Comparison of ENCODE assay signal across 14 cellular contexts in genomic region chr3:8767181-8767666, GRCh38. TPM values are rescaled to one million over a fixed set of nuclear protein-coding genes. Genes with fewer than 3 reads are reported as not detected.
A peak's percentile ranks its signal among the peaks of the same experiment; 100 is the strongest.
DNase-seq lines count a peak whose midpoint lies in the region; ATAC-seq, FAIRE-seq and TF ChIP-seq lines count a peak whose summit lies in the region.
"Had no signal": no experiment of that assay in that cellular context is flagged by ENCODE, and none has a peak within 500 bp of the region (broad histone marks: within the 10 kb centered on the region; RNA-seq: fewer than 3 reads in every experiment).

No MANE protein-coding gene starts in this region.

- no peaks in the 10 kb centered on the region for H3K36me3 ChIP-seq in duodenal mucosa (ENCODE audit: control insufficient read depth in 1 of 2, insufficient read depth in 2 of 2, low read length in 2 of 2)

- no peak for ATAC-seq in naive B cell (ENCODE audit: low read depth in 2 of 2)

- peak overlapping the region in 5 of 8 donors; percentile 29 to 77 (median 70) for H3K4me3 Mint-ChIP-seq in naive B cell
- H3K4me3 Mint-ChIP-seq: neural crest cell had no signal

- H3K27me3 ChIP-seq in duodenal mucosa (ENCODE audit: control insufficient read depth in 1 of 2, insufficient read depth in 2 of 2, low read length in 2 of 2), result peaks cover 31 to 42% of the 10 kb centered on the region in 2 donors

- H3K9ac ChIP-seq in duodenal mucosa (ENCODE audit: low read depth in 1 of 2, low read length in 2 of 2), result no peak overlapping the region

- peak overlapping the region in 1 of 6 donors; percentile 31 for H3K27ac Mint-ChIP-seq in naive B cell

- H3K4me1 ChIP-seq in duodenal mucosa (ENCODE audit: control insufficient read depth in 1 of 2, insufficient read depth in 2 of 2, low read length in 2 of 2), result peaks cover 7 to 21% of the 10 kb centered on the region in 2 donors

- H3K4me1 Mint-ChIP-seq in naive B cell, result peaks cover 14 to 22% (median 15%) of the 10 kb centered on the region in 3 donors

- no peaks in the 10 kb centered on the region for H3K9me3 Mint-ChIP-seq in naive B cell
- H3K9me3 Mint-ChIP-seq: neural crest cell had no signal

- peaks cover 35 to 43% (median 35%) of the 10 kb centered on the region in 3 donors for H3K27me3 Mint-ChIP-seq in naive B cell

- DNase-seq in AG09309 (ENCODE audit: low read depth), result no peak
- no peak for DNase-seq in HFF-Myc (ENCODE audit: extremely low read depth, low read depth)
- DNase-seq in naive B cell, result no peak
- DNase-seq in H4 (ENCODE audit: low spot score), result no peak
- no peak for DNase-seq in CD1c-positive myeloid dendritic cell (ENCODE audit: extremely low spot score)
- no peak for DNase-seq in RCC 7860 (ENCODE audit: low spot score)
- no peak for DNase-seq in NCI-H146 treated with DMSO at 0.1 percent for 48 hours (lab: John Stamatoyannopoulos, UW; ENCODE audit: unreplicated experiment)
- DNase-seq: activated CD4-positive, alpha-beta T cell treated with anti-CD3 and anti-CD28 coated beads, Interleukin-2, amount 50 U/mL, for 1 hour; activated naive CD4-positive, alpha-beta T cell; kidney glomerular epithelial cell; SW 1271 had no signal

- H3K4me3 ChIP-seq in AG09309 (ENCODE audit: control insufficient read depth, low read depth, low read length) (peak overlapping the region; percentile 98), HFF-Myc (replicated peaks; ENCODE audit: low read depth, low read length) (peak overlapping the region; percentile 47), duodenal mucosa (ENCODE audit: low read depth in 1 of 2, low read length in 2 of 2) (peak overlapping the region; percentile 42 to 54)

- TF ChIP-seq CTCF in AG09309 (IDR thresholded peaks at IDR 0.05; ENCODE audit: control insufficient read depth, insufficient read depth, low read depth, low read length, missing control alignments) (no peak), HFF-Myc (IDR thresholded peaks at IDR 0.05; ENCODE audit: low read depth, low read length, missing control alignments) (no peak)

- no peaks in the 10 kb centered on the region for H3K9me3 ChIP-seq in duodenal mucosa (ENCODE audit: control insufficient read depth in 1 of 2, low read length in 2 of 2)

- no peak overlapping the region for H3K27ac ChIP-seq in duodenal mucosa (ENCODE audit: low read depth, low read length)

- no peaks in the 10 kb centered on the region for H3K36me3 Mint-ChIP-seq in naive B cell

- no peak for FAIRE-seq in RCC 7860 (lab: Jason Lieb, UNC)

RNA-seq across cellular contexts. Expression of gene OXTR, which starts 2.2 kb away (rescaled TPM):
- under 1 TPM in 3 of 6 donors, not detected in 3; 0.05 to 0.86 (median 0.18) TPM for polyA plus RNA-seq in naive B cell (ENCODE audit: low read depth in 6 of 6)
- total RNA-seq in H4 (2014; rRNA removed; shearing (Covaris generic)), result 0.12 and 0.27 TPM in 2 replicates

RNA-seq across cellular contexts. Expression of gene CAV3, which starts 33.6 kb away (rescaled TPM):
- polyA plus RNA-seq in naive B cell (ENCODE audit: low read depth in 6 of 6), result under 1 TPM in 1 of 6 donors, not detected in 5; 0.48 TPM
- total RNA-seq in H4 (2014; rRNA removed; shearing (Covaris generic)), result not detected in 2 replicates
- total RNA-seq: M059J, neural crest cell had no signal

Comparison
In these comparisons a context has a peak if more than half of its experiments do, and no peak if none do; other contexts are left out.
1. H3K4me3 ChIP-seq: peak in every context shown above with its lines; median percentile 98 in AG09309; 48 in duodenal mucosa; 47 in HFF-Myc.